In genomic region chr6:111972714-111973678, GRCh38 we compare ENCODE assay signal across 8 cellular contexts.
A peak's percentile ranks its signal among the peaks of the same experiment; 100 is the strongest.
DNase-seq lines count a peak whose midpoint lies in the region; ATAC-seq, FAIRE-seq and TF ChIP-seq lines count a peak whose summit lies in the region.

No MANE protein-coding gene starts in this region.

- peak overlapping the region; percentile 66 for H3K4me3 ChIP-seq in adipocyte (ENCODE audit: low read length)
- peak overlapping the region; percentile 9 to 58 (median 42) for H3K4me3 ChIP-seq in keratinocyte (ENCODE audit: control insufficient read depth in 2 of 3, extremely low read depth in 1 of 3, insufficient read depth in 2 of 3, low read depth in 1 of 3, low read length in 3 of 3)

- H3K36me3 ChIP-seq in adipocyte (ENCODE audit: control insufficient read depth, insufficient read depth, low read length, severe bottlenecking): no peaks in the 10 kb centered on the region
- H3K36me3 ChIP-seq in keratinocyte (ENCODE audit: control insufficient read depth in 2 of 2, extremely low read depth in 1 of 2, insufficient read depth in 2 of 2, low read length in 2 of 2): no peaks in the 10 kb centered on the region

- no peak for TF ChIP-seq POLR2A in GM18505 (IDR thresholded peaks at IDR 0.05; ENCODE audit: borderline replicate concordance, extremely low read depth, insufficient read depth, insufficient read length)

- no peaks in the 10 kb centered on the region for H3K9me1 ChIP-seq in keratinocyte (ENCODE audit: control insufficient read depth, extremely low read depth, insufficient read depth, low read length)

- FAIRE-seq in keratinocyte (lab: Jason Lieb, UNC): peak; percentile 91

- H3K79me2 ChIP-seq in keratinocyte (ENCODE audit: control insufficient read depth, insufficient read depth, low read length): no peaks in the 10 kb centered on the region

- peak overlapping the region; percentile 86 for H2AFZ ChIP-seq in keratinocyte (ENCODE audit: control insufficient read depth, low read length)

- ATAC-seq in HG03045 (IDR thresholded peaks at IDR 0.05; ENCODE audit: unreplicated experiment): no peak
- no peak for ATAC-seq in GM18505 (IDR thresholded peaks at IDR 0.05; ENCODE audit: unreplicated experiment)
- ATAC-seq in GM21529 (IDR thresholded peaks at IDR 0.05; ENCODE audit: unreplicated experiment): no peak

- peaks cover 29% of the 10 kb centered on the region for H3K4me1 ChIP-seq in adipocyte (ENCODE audit: control insufficient read depth, insufficient read depth, low read length)
- peaks cover 34% of the 10 kb centered on the region for H3K4me1 ChIP-seq in keratinocyte (ENCODE audit: control insufficient read depth, extremely low read depth, insufficient read depth, low read length)

- H3K9me3 ChIP-seq in adipocyte (ENCODE audit: control insufficient read depth, low read length): no peaks in the 10 kb centered on the region
- no peaks in the 10 kb centered on the region for H3K9me3 ChIP-seq in keratinocyte (ENCODE audit: control insufficient read depth, low read depth, low read length)

- H4K20me1 ChIP-seq in keratinocyte (ENCODE audit: control insufficient read depth, extremely low read depth, insufficient read depth, low read length): no peaks in the 10 kb centered on the region

- H3K27me3 ChIP-seq in adipocyte (replicated peaks; ENCODE audit: control insufficient read depth, insufficient read depth, low read length) (no peaks in the 10 kb centered on the region), keratinocyte (ENCODE audit: control insufficient read depth, extremely low read depth, insufficient read depth, low read length) (no peaks in the 10 kb centered on the region)

- TF ChIP-seq CTCF in keratinocyte (optimal IDR thresholded peaks at IDR 0.05 in 1 of 3, IDR thresholded peaks at IDR 0.05 in 1 of 3, conservative IDR thresholded peaks at IDR 0.05 in 1 of 3; ENCODE audit: extremely low read depth in 1 of 3, insufficient read depth in 2 of 3, low read length in 3 of 3): no peak

- peak overlapping the region; percentile 73 for H3K9ac ChIP-seq in adipocyte (ENCODE audit: low read length)
- peak overlapping the region; percentile 90 for H3K9ac ChIP-seq in keratinocyte (ENCODE audit: control insufficient read depth, extremely low read depth, insufficient read depth, low read length)

- DNase-seq in EL (peak; percentile 95), SKM-1 treated with dmso at 0.1 percent for 144 hours (lab: John Stamatoyannopoulos, UW; ENCODE audit: unreplicated experiment) (peak; percentile 30), adipocyte (ENCODE audit: low read depth) (peak; percentile 92), keratinocyte (ENCODE audit: low read depth, low spot score) (no peak)
- DNase-seq in stimulated activated CD4-positive, alpha-beta T cell treated with anti-CD3 and anti-CD28 coated beads, TNF-alpha, amount 100 ng/mL, for 1 hour (ENCODE audit: low read depth in 3 of 3, low spot score in 1 of 3): peak; percentile 31 to 42 (median 35)

- H3K4me2 ChIP-seq in keratinocyte (ENCODE audit: control insufficient read depth, extremely low read depth, insufficient read depth, low read depth, low read length): peak overlapping the region; percentile 90

- dilution Hi-C loops in keratinocyte (cut with MboI; ENCODE audit: extremely low pct_ligation_motif_present, low sequenced_read_pairs): loop anchor here (25.0 kb wide), 1 partner anchor 261 kb away; no protein-coding TSS in a partner anchor

- H3K27ac ChIP-seq in keratinocyte (ENCODE audit: control insufficient read depth, insufficient read depth, low read length): peak overlapping the region; percentile 99
